ENCODE assay signal across 17 cellular contexts in genomic region chr19:51448011-51448744, GRCh38. TPM values are rescaled to one million over a fixed set of nuclear protein-coding genes. Genes with fewer than 3 reads are reported as not detected.
DNase-seq lines count a peak whose midpoint lies in the region; ATAC-seq and TF ChIP-seq lines count a peak whose summit lies in the region.
"Had no signal": no experiment of that assay in that cellular context is flagged by ENCODE, and none has a peak within 500 bp of the region (broad histone marks: within the 10 kb centered on the region; RNA-seq: fewer than 3 reads in every experiment).

No MANE protein-coding gene starts in this region.

- H3K9me2 ChIP-seq in Karpas-422 (replicated peaks; ENCODE audit: insufficient read depth, low read length), result no peaks in the 10 kb centered on the region

- H3K4me1 ChIP-seq in Karpas-422 (ENCODE audit: low read length), result no peaks in the 10 kb centered on the region
- H3K4me1 ChIP-seq: gastroesophageal sphincter had no signal

- H3K9me3 ChIP-seq in Karpas-422 (ENCODE audit: low read length), result peaks cover 9% of the 10 kb centered on the region; the same call in 1 of the 2 replicates

- peaks cover 12% of the 10 kb centered on the region for H3K27me3 Mint-ChIP-seq in activated CD4-positive, alpha-beta T cell treated with anti-CD3 and anti-CD28 coated beads, Interleukin-2, amount 10 ng/mL, durations not matched to agents 7 days and 5 days
- peaks cover 47% of the 10 kb centered on the region for H3K27me3 Mint-ChIP-seq in activated naive CD8-positive, alpha-beta T cell treated with anti-CD3 and anti-CD28 coated beads, Interleukin-2, amount 10 ng/mL, durations not matched to agents 7 days and 5 days
- H3K27me3 Mint-ChIP-seq in nephron progenitor cell (ENCODE audit: low read depth, poor library complexity) (peaks cover 10% of the 10 kb centered on the region), HFFc6 (ENCODE audit: insufficient read depth) (peaks cover 5% of the 10 kb centered on the region; the same call in 1 of the 2 replicates)

- H3K36me3 ChIP-seq in Karpas-422 (ENCODE audit: insufficient read depth, low read length), result no peaks in the 10 kb centered on the region
- H3K36me3 ChIP-seq: gastroesophageal sphincter had no signal

- no peaks in the 10 kb centered on the region for H3K79me2 ChIP-seq in Karpas-422 (ENCODE audit: low read length)

- peak; percentile 72 for ATAC-seq in activated naive CD8-positive, alpha-beta T cell treated with anti-CD3 and anti-CD28 coated beads, Interleukin-2, amount 10 ng/mL, durations not matched to agents 7 days and 5 days (ENCODE audit: low read depth)
- ATAC-seq in GM18502 (IDR thresholded peaks at IDR 0.05; ENCODE audit: poor library complexity, unreplicated experiment), result no peak
- ATAC-seq: gastroesophageal sphincter, right cardiac atrium had no signal

- CTCF ChIA-PET in activated CD4-positive, alpha-beta T cell treated with anti-CD3 and anti-CD28 coated beads, Interleukin-2, amount 10 ng/mL, durations not matched to agents 7 days and 5 days (lab: Charles Lee), result interaction anchor here (1.1 kb wide), 2 partner anchors 9 to 14 kb away, joined by 3 read pairs; no protein-coding TSS in a partner anchor

- TF ChIP-seq CTCF in GM12865 (IDR thresholded peaks at IDR 0.05; ENCODE audit: insufficient read depth, low read depth, low read length, missing control alignments), result no peak
- no peak for TF ChIP-seq CTCF in nephron progenitor cell (IDR thresholded peaks at IDR 0.05)
- TF ChIP-seq CTCF in HFFc6 (IDR thresholded peaks at IDR 0.05), result no peak

- H3K4me3 ChIP-seq in GM12865 (ENCODE audit: low read depth, low read length), result no peak overlapping the region
- H3K4me3 ChIP-seq in Karpas-422 (ENCODE audit: low read length), result no peak overlapping the region
- H3K4me3 ChIP-seq: gastroesophageal sphincter had no signal

- DNase-seq in GM12865 (ENCODE audit: low read depth), result peak; percentile 12
- DNase-seq in activated CD4-positive, alpha-beta T cell treated with anti-CD3 and anti-CD28 coated beads, Interleukin-2, amount 10 ng/mL, durations not matched to agents 7 days and 5 days, result peak; percentile 44
- DNase-seq in activated naive CD8-positive, alpha-beta T cell treated with anti-CD3 and anti-CD28 coated beads, Interleukin-2, amount 10 ng/mL, durations not matched to agents 7 days and 5 days, result no peak
- DNase-seq in stimulated activated CD4-positive, alpha-beta T cell treated with anti-CD3 and anti-CD28 coated beads, Interleukin-4, amount 100 ng/mL, for 4 hours, result peak; percentile 44 to 67
- DNase-seq in nephron progenitor cell, result no peak
- DNase-seq in Karpas-422, result no peak
- DNase-seq in HFFc6, result no peak
- DNase-seq: GDM1, NCI-H1048, NCI-H748 treated with DMSO at 0.1 percent for 48 hours, right cardiac atrium, Right ventricle myocardium superior had no signal

- peaks cover 4% of the 10 kb centered on the region for H3K36me3 Mint-ChIP-seq in activated CD4-positive, alpha-beta T cell treated with anti-CD3 and anti-CD28 coated beads, Interleukin-2, amount 10 ng/mL, durations not matched to agents 7 days and 5 days (ENCODE audit: low read depth)
- H3K36me3 Mint-ChIP-seq in activated naive CD8-positive, alpha-beta T cell treated with anti-CD3 and anti-CD28 coated beads, Interleukin-2, amount 10 ng/mL, durations not matched to agents 7 days and 5 days, result no peaks in the 10 kb centered on the region
- no peaks in the 10 kb centered on the region for H3K36me3 Mint-ChIP-seq in nephron progenitor cell (ENCODE audit: low read depth)
- H3K36me3 Mint-ChIP-seq in HFFc6 (ENCODE audit: low read depth), result peaks cover 9% of the 10 kb centered on the region; the same call in 1 of the 2 replicates

- POLR2A ChIA-PET in activated CD4-positive, alpha-beta T cell treated with anti-CD3 and anti-CD28 coated beads, Interleukin-2, amount 10 ng/mL, durations not matched to agents 7 days and 5 days (lab: Charles Lee), result no interaction called here
- POLR2A ChIA-PET in activated naive CD8-positive, alpha-beta T cell treated with anti-CD3 and anti-CD28 coated beads, Interleukin-2, amount 10 ng/mL, durations not matched to agents 7 days and 5 days (lab: Charles Lee), result no interaction called here

- no peaks in the 10 kb centered on the region for H3K27me3 ChIP-seq in Karpas-422 (ENCODE audit: low read length)

- peaks cover 19% of the 10 kb centered on the region for H3K9me3 Mint-ChIP-seq in activated CD4-positive, alpha-beta T cell treated with anti-CD3 and anti-CD28 coated beads, Interleukin-2, amount 10 ng/mL, durations not matched to agents 7 days and 5 days
- peaks cover 18% of the 10 kb centered on the region for H3K9me3 Mint-ChIP-seq in activated naive CD8-positive, alpha-beta T cell treated with anti-CD3 and anti-CD28 coated beads, Interleukin-2, amount 10 ng/mL, durations not matched to agents 7 days and 5 days
- H3K9me3 Mint-ChIP-seq in nephron progenitor cell (peaks cover 60% of the 10 kb centered on the region), HFFc6 (peaks cover 28% of the 10 kb centered on the region)

- H3K4me1 Mint-ChIP-seq in activated CD4-positive, alpha-beta T cell treated with anti-CD3 and anti-CD28 coated beads, Interleukin-2, amount 10 ng/mL, durations not matched to agents 7 days and 5 days, result peaks cover 31% of the 10 kb centered on the region
- H3K4me1 Mint-ChIP-seq in activated naive CD8-positive, alpha-beta T cell treated with anti-CD3 and anti-CD28 coated beads, Interleukin-2, amount 10 ng/mL, durations not matched to agents 7 days and 5 days, result peaks cover 18% of the 10 kb centered on the region
- H3K4me1 Mint-ChIP-seq in nephron progenitor cell (no peaks in the 10 kb centered on the region), HFFc6 (ENCODE audit: low read depth) (no peaks in the 10 kb centered on the region)

- peak overlapping the region; percentile 43 for H3K4me3 Mint-ChIP-seq in activated CD4-positive, alpha-beta T cell treated with anti-CD3 and anti-CD28 coated beads, Interleukin-2, amount 10 ng/mL, durations not matched to agents 7 days and 5 days
- H3K4me3 Mint-ChIP-seq in activated naive CD8-positive, alpha-beta T cell treated with anti-CD3 and anti-CD28 coated beads, Interleukin-2, amount 10 ng/mL, durations not matched to agents 7 days and 5 days, result peak overlapping the region; percentile 51
- H3K4me3 Mint-ChIP-seq in nephron progenitor cell, result no peak overlapping the region
- H3K4me3 Mint-ChIP-seq in HFFc6, result no peak overlapping the region

- no peak overlapping the region for H3K9ac ChIP-seq in Karpas-422 (ENCODE audit: low read length)

- peak overlapping the region; percentile 72 for H3K27ac Mint-ChIP-seq in activated CD4-positive, alpha-beta T cell treated with anti-CD3 and anti-CD28 coated beads, Interleukin-2, amount 10 ng/mL, durations not matched to agents 7 days and 5 days
- no peak overlapping the region for H3K27ac Mint-ChIP-seq in activated naive CD8-positive, alpha-beta T cell treated with anti-CD3 and anti-CD28 coated beads, Interleukin-2, amount 10 ng/mL, durations not matched to agents 7 days and 5 days
- H3K27ac Mint-ChIP-seq in nephron progenitor cell (no peak overlapping the region), HFFc6 (no peak overlapping the region)

- H4K20me1 ChIP-seq in Karpas-422 (ENCODE audit: insufficient read depth, low read depth, low read length), result no peaks in the 10 kb centered on the region

- no peak overlapping the region for H3K27ac ChIP-seq in Karpas-422 (ENCODE audit: low read length)
- H3K27ac ChIP-seq: C4-2B, gastroesophageal sphincter, VCaP had no signal

- no peak overlapping the region for H3K4me2 ChIP-seq in Karpas-422 (ENCODE audit: low read depth, low read length, poor library complexity, severe bottlenecking)

- H2AFZ ChIP-seq in Karpas-422 (ENCODE audit: low read length), result no peak overlapping the region

RNA-seq across cellular contexts. Expression of gene SIGLEC8, which starts 10.1 kb away (rescaled TPM):
- not detected for total RNA-seq in activated CD4-positive, alpha-beta T cell treated with anti-CD3 and anti-CD28 coated beads, Interleukin-2, amount 10 ng/mL, durations not matched to agents 7 days and 5 days
- total RNA-seq in activated naive CD8-positive, alpha-beta T cell treated with anti-CD3 and anti-CD28 coated beads, Interleukin-2, amount 10 ng/mL, durations not matched to agents 7 days and 5 days, result not detected
- total RNA-seq in Karpas-422 (2014; rRNA removed; shearing (Covaris generic); ENCODE audit: low replicate concordance), result not detected in 2 replicates
- not detected for total RNA-seq in HFFc6 (2021; fragmentation: NEBNext Ultra II Directional; extraction: Animal tissue kit (Norgen Biotek cat#: 25700))
- total RNA-seq: myocyte, right cardiac atrium had no signal

RNA-seq across cellular contexts. Expression of gene CEACAM18, which starts 30.2 kb away (rescaled TPM):
- total RNA-seq in activated CD4-positive, alpha-beta T cell treated with anti-CD3 and anti-CD28 coated beads, Interleukin-2, amount 10 ng/mL, durations not matched to agents 7 days and 5 days, result not detected
- not detected for total RNA-seq in activated naive CD8-positive, alpha-beta T cell treated with anti-CD3 and anti-CD28 coated beads, Interleukin-2, amount 10 ng/mL, durations not matched to agents 7 days and 5 days
- not detected in 2 replicates for total RNA-seq in Karpas-422 (2014; rRNA removed; shearing (Covaris generic); ENCODE audit: low replicate concordance)
- not detected for total RNA-seq in HFFc6 (2021; fragmentation: NEBNext Ultra II Directional; extraction: Animal tissue kit (Norgen Biotek cat#: 25700))
- total RNA-seq: gastroesophageal sphincter, myocyte, right cardiac atrium, Right ventricle myocardium superior had no signal

RNA-seq across cellular contexts. Expression of gene SIGLEC10, which starts 30.7 kb away (rescaled TPM):
- total RNA-seq in activated CD4-positive, alpha-beta T cell treated with anti-CD3 and anti-CD28 coated beads, Interleukin-2, amount 10 ng/mL, durations not matched to agents 7 days and 5 days, result under 1 TPM; 0.72 to 0.98 TPM
- under 1 TPM; 0.91 to 0.96 TPM for total RNA-seq in activated naive CD8-positive, alpha-beta T cell treated with anti-CD3 and anti-CD28 coated beads, Interleukin-2, amount 10 ng/mL, durations not matched to agents 7 days and 5 days
- total RNA-seq in Karpas-422 (2014; rRNA removed; shearing (Covaris generic); ENCODE audit: low replicate concordance), result 500 and 730 TPM in 2 replicates
- total RNA-seq in HFFc6 (2021; fragmentation: NEBNext Ultra II Directional; extraction: Animal tissue kit (Norgen Biotek cat#: 25700)), result not detected
- total RNA-seq: myocyte had no signal

RNA-seq across cellular contexts. Expression of gene SIGLEC12, which starts 53.4 kb away (rescaled TPM):
- total RNA-seq in activated CD4-positive, alpha-beta T cell treated with anti-CD3 and anti-CD28 coated beads, Interleukin-2, amount 10 ng/mL, durations not matched to agents 7 days and 5 days, result 1 to 10 TPM; 1.0 to 1.1 TPM
- total RNA-seq in activated naive CD8-positive, alpha-beta T cell treated with anti-CD3 and anti-CD28 coated beads, Interleukin-2, amount 10 ng/mL, durations not matched to agents 7 days and 5 days, result 1 to 10 TPM; 3.7 to 5.3 TPM
- not detected in 2 replicates for total RNA-seq in Karpas-422 (2014; rRNA removed; shearing (Covaris generic); ENCODE audit: low replicate concordance)
- total RNA-seq in HFFc6 (2021; fragmentation: NEBNext Ultra II Directional; extraction: Animal tissue kit (Norgen Biotek cat#: 25700)), result not detected
- total RNA-seq: myocyte, Right ventricle myocardium superior had no signal

RNA-seq across cellular contexts. Expression of gene C19orf84, which starts 57.8 kb away (rescaled TPM):
- not detected for total RNA-seq in activated CD4-positive, alpha-beta T cell treated with anti-CD3 and anti-CD28 coated beads, Interleukin-2, amount 10 ng/mL, durations not matched to agents 7 days and 5 days
- total RNA-seq in activated naive CD8-positive, alpha-beta T cell treated with anti-CD3 and anti-CD28 coated beads, Interleukin-2, amount 10 ng/mL, durations not matched to agents 7 days and 5 days, result not detected
- not detected in 2 replicates for total RNA-seq in Karpas-422 (2014; rRNA removed; shearing (Covaris generic); ENCODE audit: low replicate concordance)
- total RNA-seq in HFFc6 (2021; fragmentation: NEBNext Ultra II Directional; extraction: Animal tissue kit (Norgen Biotek cat#: 25700)), result not detected
- total RNA-seq: gastroesophageal sphincter, myocyte, right cardiac atrium, Right ventricle myocardium superior had no signal

Comparison
In these comparisons a context has a peak if more than half of its experiments do, and no peak if none do; other contexts are left out.
1. DNase-seq: peak in GM12865 (single experiment), activated CD4-positive, alpha-beta T cell treated with anti-CD3 and anti-CD28 coated beads, Interleukin-2, amount 10 ng/mL, durations not matched to agents 7 days and 5 days (single experiment) and stimulated activated CD4-positive, alpha-beta T cell treated with anti-CD3 and anti-CD28 coated beads, Interleukin-4, amount 100 ng/mL, for 4 hours (2 of 2); none in activated naive CD8-positive, alpha-beta T cell treated with anti-CD3 and anti-CD28 coated beads, Interleukin-2, amount 10 ng/mL, durations not matched to agents 7 days and 5 days (single experiment), nephron progenitor cell (single experiment), Karpas-422 (single experiment) and HFFc6 (single experiment).
2. H3K4me3 Mint-ChIP-seq: peak in activated CD4-positive, alpha-beta T cell treated with anti-CD3 and anti-CD28 coated beads, Interleukin-2, amount 10 ng/mL, durations not matched to agents 7 days and 5 days (single experiment) and activated naive CD8-positive, alpha-beta T cell treated with anti-CD3 and anti-CD28 coated beads, Interleukin-2, amount 10 ng/mL, durations not matched to agents 7 days and 5 days (single experiment); none in nephron progenitor cell (single experiment) and HFFc6 (single experiment).
3. RNA of gene SIGLEC10, which starts 30.7 kb away (total RNA-seq): 500 to 730 TPM in Karpas-422; 0.72 to 0.98 TPM in activated CD4-positive, alpha-beta T cell treated with anti-CD3 and anti-CD28 coated beads, Interleukin-2, amount 10 ng/mL, durations not matched to agents 7 days and 5 days, 0.91 to 0.96 TPM in activated naive CD8-positive, alpha-beta T cell treated with anti-CD3 and anti-CD28 coated beads, Interleukin-2, amount 10 ng/mL, durations not matched to agents 7 days and 5 days and not detected in HFFc6; every median in the first group is over 100 times any median in the second.